14 cellular contexts compared by ENCODE assay signal in the genomic region with DNA sequence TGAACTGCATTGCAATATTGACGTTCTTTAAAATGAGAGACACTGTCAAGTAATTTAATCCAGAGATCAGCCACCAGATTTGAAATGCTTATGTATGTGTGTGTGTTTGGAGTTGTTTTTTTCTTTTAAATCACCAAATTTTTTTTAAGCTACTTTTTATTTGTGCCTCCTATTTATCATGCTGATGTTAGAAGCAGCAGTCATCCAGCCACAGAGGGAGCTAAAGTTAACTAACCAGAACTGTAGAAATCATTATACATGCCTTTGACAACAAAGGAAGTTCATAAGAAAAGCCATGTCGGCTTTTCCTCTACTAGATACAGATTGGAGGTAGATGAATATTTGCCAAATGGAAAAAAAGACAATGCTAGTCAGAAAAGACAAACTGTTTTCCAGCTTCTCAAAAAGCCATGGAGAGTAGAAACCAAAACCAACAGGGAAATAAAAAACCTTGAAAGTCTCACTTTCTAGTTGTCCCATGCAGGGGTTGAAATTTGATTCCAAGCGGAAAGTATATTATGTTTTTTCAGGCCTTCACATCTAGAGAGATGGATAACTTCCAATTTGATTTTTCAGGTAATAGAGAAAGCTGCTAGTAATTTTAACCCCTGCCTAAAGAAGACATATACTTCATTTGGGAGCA. TPM values are rescaled to one million over a fixed set of nuclear protein-coding genes. Genes with fewer than 3 reads are reported as not detected.
DNase-seq lines count a peak whose midpoint lies in the region; ATAC-seq, FAIRE-seq and TF ChIP-seq lines count a peak whose summit lies in the region.
"Had no signal": no experiment of that assay in that cellular context is flagged by ENCODE, and none has a peak within 500 bp of the region (broad histone marks: within the 10 kb centered on the region; RNA-seq: fewer than 3 reads in every experiment).

No MANE protein-coding gene starts in this region.

- CTCF ChIA-PET in WTC11 (lab: Charles Lee), result interaction anchor here (0.6 to 7.1 kb wide), 11 partner anchors 15 to 228 kb away, joined by 3 to 73 read pairs (median 4); a partner anchor contains a TSS

- TF ChIP-seq CTCF in WTC11 (IDR thresholded peaks at IDR 0.05) (no peak), neural cell (IDR thresholded peaks at IDR 0.05; ENCODE audit: poor library complexity, severe bottlenecking) (peak; percentile 34), D721Med (IDR thresholded peaks at IDR 0.05; ENCODE audit: insufficient read depth, missing control alignments) (no peak)

- TF ChIP-seq RAD21 in neural cell (conservative IDR thresholded peaks at IDR 0.05), result no peak

- TF ChIP-seq EP300 in neural cell (conservative IDR thresholded peaks at IDR 0.05; ENCODE audit: poor library complexity, severe bottlenecking), result no peak

- no peaks in the 10 kb centered on the region for H3K9me2 ChIP-seq in neural cell (ENCODE audit: insufficient read depth, low read length)

- peak overlapping the region; percentile 26 for H3K4me3 Mint-ChIP-seq in WTC11
- H3K4me3 Mint-ChIP-seq: activated naive CD4-positive, alpha-beta T cell treated with anti-CD3 and anti-CD28 coated beads, Interleukin-2, amount 50 U/mL, for 24 hours had no signal

- no peaks in the 10 kb centered on the region for H3K36me3 Mint-ChIP-seq in WTC11
- H3K36me3 Mint-ChIP-seq: activated naive CD4-positive, alpha-beta T cell treated with anti-CD3 and anti-CD28 coated beads, Interleukin-2, amount 50 U/mL, for 24 hours had no signal

- H3K4me2 ChIP-seq in neural cell (ENCODE audit: low read length), result no peak overlapping the region

- no peaks in the 10 kb centered on the region for H3K36me3 ChIP-seq in neural cell (ENCODE audit: insufficient read depth, low read length)
- H3K36me3 ChIP-seq: lower lobe of right lung had no signal

- H3K27me3 Mint-ChIP-seq in WTC11 (ENCODE audit: low read depth), result peaks cover 31% of the 10 kb centered on the region
- H3K27me3 Mint-ChIP-seq: activated naive CD4-positive, alpha-beta T cell treated with anti-CD3 and anti-CD28 coated beads, Interleukin-2, amount 50 U/mL, for 24 hours had no signal

- no peak overlapping the region for H3K9ac ChIP-seq in neural cell (ENCODE audit: low read length)

- POLR2A ChIA-PET in WTC11 (lab: Charles Lee), result interaction anchor here (0.6 kb wide), 2 partner anchors 10 to 11 kb away, joined by 3 read pairs; no protein-coding TSS in a partner anchor

- H3K27ac ChIP-seq in neural cell (ENCODE audit: low read length), result no peak overlapping the region
- H3K27ac ChIP-seq: lower lobe of right lung, psoas muscle had no signal

- no peaks in the 10 kb centered on the region for H3K9me3 Mint-ChIP-seq in WTC11
- H3K9me3 Mint-ChIP-seq: activated naive CD4-positive, alpha-beta T cell treated with anti-CD3 and anti-CD28 coated beads, Interleukin-2, amount 50 U/mL, for 24 hours had no signal

- peaks cover 40% of the 10 kb centered on the region for H3K4me1 Mint-ChIP-seq in WTC11

- peak overlapping the region; percentile 36 for H3K4me3 ChIP-seq in neural cell (ENCODE audit: low read length)
- H3K4me3 ChIP-seq: lower lobe of right lung, psoas muscle had no signal

- H3K9me3 ChIP-seq in neural cell (ENCODE audit: low read length), result no peaks in the 10 kb centered on the region
- H3K9me3 ChIP-seq: lower lobe of right lung, psoas muscle had no signal

- DNase-seq in SIG-M5 treated with dmso at 0.1 percent for 504 hours (lab: John Stamatoyannopoulos, UW; ENCODE audit: unreplicated experiment) (peak; percentile 15), SIG-M5 (lab: John Stamatoyannopoulos, UW) (no peak), HT1080 (ENCODE audit: low read depth) (peak; percentile 11), WTC11 (ENCODE audit: low spot score) (no peak), NCI-H748 treated with DMSO at 0.1 percent for 48 hours (lab: John Stamatoyannopoulos, UW) (no peak), D721Med (ENCODE audit: insufficient read length, low spot score) (no peak), DMS79 treated with DMSO at 0.1 percent for 48 hours (lab: John Stamatoyannopoulos, UW) (no peak)
- DNase-seq: activated CD4-positive, alpha-beta T cell treated with anti-CD3 and anti-CD28 coated beads, Interleukin-2, amount 50 U/mL, for 48 hours; dermis blood vessel endothelial cell; lower lobe of right lung; NCI-H510A treated with DMSO at 0.1 percent for 48 hours; psoas muscle had no signal

- H4K20me1 ChIP-seq in neural cell (ENCODE audit: insufficient read depth), result no peaks in the 10 kb centered on the region

- H3F3A ChIP-seq in neural cell (ENCODE audit: insufficient read depth, low read length, poor library complexity, severe bottlenecking), result no peaks in the 10 kb centered on the region

- peaks cover 13% of the 10 kb centered on the region for H3K79me2 ChIP-seq in neural cell (replicated peaks; ENCODE audit: insufficient read depth, low read length)

- peak overlapping the region; percentile 47; the same call in 1 of the 2 replicates for H3K27ac Mint-ChIP-seq in WTC11
- H3K27ac Mint-ChIP-seq: activated naive CD4-positive, alpha-beta T cell treated with anti-CD3 and anti-CD28 coated beads, Interleukin-2, amount 50 U/mL, for 24 hours had no signal

- peaks cover 20% of the 10 kb centered on the region for H3K27me3 ChIP-seq in neural cell (ENCODE audit: insufficient read depth, low read depth, low read length)

- no peak for ATAC-seq in WTC11
- ATAC-seq: lower lobe of right lung, psoas muscle had no signal

- no peak for FAIRE-seq in D721Med (lab: Jason Lieb, UNC)

- no peak overlapping the region for H2AFZ ChIP-seq in neural cell (ENCODE audit: low read depth, low read length)

TF ChIP-seq in WTC11, 78 proteins besides CTCF, POLR2A, EP300 and RAD21 (continues in another document):
- no peak for TF ChIP-seq ZNF138 (CRISPR knock-in tag; conservative IDR thresholded peaks at IDR 0.05)
- no peak for TF ChIP-seq TEAD4 (CRISPR knock-in tag; IDR thresholded peaks at IDR 0.05)
- no peak for TF ChIP-seq ZNF416 (CRISPR knock-in tag; IDR thresholded peaks at IDR 0.05)
- TF ChIP-seq, protein P1, sequence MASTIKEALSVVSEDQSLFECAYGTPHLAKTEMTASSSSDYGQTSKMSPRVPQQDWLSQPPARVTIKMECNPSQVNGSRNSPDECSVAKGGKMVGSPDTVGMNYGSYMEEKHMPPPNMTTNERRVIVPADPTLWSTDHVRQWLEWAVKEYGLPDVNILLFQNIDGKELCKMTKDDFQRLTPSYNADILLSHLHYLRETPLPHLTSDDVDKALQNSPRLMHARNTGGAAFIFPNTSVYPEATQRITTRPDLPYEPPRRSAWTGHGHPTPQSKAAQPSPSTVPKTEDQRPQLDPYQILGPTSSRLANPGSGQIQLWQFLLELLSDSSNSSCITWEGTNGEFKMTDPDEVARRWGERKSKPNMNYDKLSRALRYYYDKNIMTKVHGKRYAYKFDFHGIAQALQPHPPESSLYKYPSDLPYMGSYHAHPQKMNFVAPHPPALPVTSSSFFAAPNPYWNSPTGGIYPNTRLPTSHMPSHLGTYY (CRISPR knock-in tag; IDR thresholded peaks at IDR 0.05), result no peak
- TF ChIP-seq IRF2 (CRISPR knock-in tag; IDR thresholded peaks at IDR 0.05; ENCODE audit: borderline replicate concordance, low read depth), result no peak
- TF ChIP-seq JUN (CRISPR knock-in tag; IDR thresholded peaks at IDR 0.05), result no peak

TF ChIP-seq in neural cell, 6 proteins besides CTCF, POLR2A, EP300 and RAD21 (continues in another document):
- TF ChIP-seq POLR2AphosphoS5 (IDR thresholded peaks at IDR 0.05) (no peak), MXI1 (conservative IDR thresholded peaks at IDR 0.05; ENCODE audit: poor library complexity, severe bottlenecking) (no peak), TAF1 (IDR thresholded peaks at IDR 0.05; ENCODE audit: low read depth) (no peak), EZH2 (IDR thresholded peaks at IDR 0.05; ENCODE audit: borderline replicate concordance, insufficient read depth, low read length, poor library complexity, severe bottlenecking) (no peak), SMC3 (conservative IDR thresholded peaks at IDR 0.05; ENCODE audit: poor library complexity) (no peak)

RNA-seq across cellular contexts. Expression of a gene that starts 4.5 kb away (rescaled TPM):
- 8.8 and 12.2 TPM in 2 replicates for total RNA-seq in HT1080 (2014; rRNA removed; shearing (Covaris generic))
- polyA plus RNA-seq in HT1080 (2015; cell fraction: cytosol; rRNA removed), result 6.2 and 6.4 TPM in 2 replicates
- polyA plus RNA-seq in HT1080 (2015; cell fraction: nucleus; rRNA removed), result 5.9 and 6.0 TPM in 2 replicates
- 6.0 to 9.0 TPM (median 6.4 TPM) in 3 replicates for total RNA-seq in WTC11 (2021)
- 2.2 and 2.3 TPM in 2 replicates for polyA plus RNA-seq in neural cell
- polyA minus RNA-seq in neural cell, result 6.3 and 8.3 TPM in 2 replicates

RNA-seq across cellular contexts. Expression of a gene that starts 7.3 kb away (rescaled TPM):
- total RNA-seq in HT1080 (2014; rRNA removed; shearing (Covaris generic)), result 0.23 and 0.85 TPM in 2 replicates
- 0.73 and 1.1 TPM in 2 replicates for polyA plus RNA-seq in HT1080 (2015; cell fraction: cytosol; rRNA removed)
- polyA plus RNA-seq in HT1080 (2015; cell fraction: nucleus; rRNA removed), result 3.8 and 4.8 TPM in 2 replicates
- total RNA-seq in WTC11 (2021), result 1.2 to 1.7 TPM (median 1.5 TPM) in 3 replicates
- 2.9 and 4.4 TPM in 2 replicates for polyA plus RNA-seq in neural cell
- 4.4 and 5.0 TPM in 2 replicates for polyA minus RNA-seq in neural cell

RNA-seq across cellular contexts. Expression of a gene that starts 56.6 kb away (rescaled TPM):
- total RNA-seq in HT1080 (2014; rRNA removed; shearing (Covaris generic)), result 34.9 and 40.3 TPM in 2 replicates
- polyA plus RNA-seq in HT1080 (2015; cell fraction: cytosol; rRNA removed), result 14.3 and 18.7 TPM in 2 replicates
- polyA plus RNA-seq in HT1080 (2015; cell fraction: nucleus; rRNA removed), result 6.4 and 8.3 TPM in 2 replicates
- total RNA-seq in WTC11 (2021), result 27.7 to 29.3 TPM (median 28.9 TPM) in 3 replicates
- 6.6 and 12.8 TPM in 2 replicates for polyA plus RNA-seq in neural cell
- 3.1 and 5.4 TPM in 2 replicates for polyA minus RNA-seq in neural cell

Comparison
In these comparisons a context has a peak if more than half of its experiments do, and no peak if none do; other contexts are left out.
1. DNase-seq: peak in SIG-M5 treated with dmso at 0.1 percent for 504 hours (single experiment) and HT1080 (single experiment); none in SIG-M5 (single experiment), WTC11 (single experiment), NCI-H748 treated with DMSO at 0.1 percent for 48 hours (single experiment), D721Med (single experiment) and DMS79 treated with DMSO at 0.1 percent for 48 hours (single experiment).